8 cellular contexts compared by ENCODE assay signal in genomic region chr12:12286441-12286840, GRCh38.
"Had no signal": no experiment of that assay in that cellular context is flagged by ENCODE, and none has a peak within 500 bp of the region (broad histone marks: within the 10 kb centered on the region; RNA-seq: fewer than 3 reads in every experiment).

No MANE protein-coding gene starts in this region.

- DNase-seq: GDM1, GF-D8 had no signal

- ATAC-seq: GM12878 had no signal

- H3K4me3 ChIP-seq: GM12878 had no signal

- FAIRE-seq: G401.6, GM12878, GM12891, GM12892, GM18507, GM19239 had no signal
